ENCODE assay signal across 22 cellular contexts in the genomic region with DNA sequence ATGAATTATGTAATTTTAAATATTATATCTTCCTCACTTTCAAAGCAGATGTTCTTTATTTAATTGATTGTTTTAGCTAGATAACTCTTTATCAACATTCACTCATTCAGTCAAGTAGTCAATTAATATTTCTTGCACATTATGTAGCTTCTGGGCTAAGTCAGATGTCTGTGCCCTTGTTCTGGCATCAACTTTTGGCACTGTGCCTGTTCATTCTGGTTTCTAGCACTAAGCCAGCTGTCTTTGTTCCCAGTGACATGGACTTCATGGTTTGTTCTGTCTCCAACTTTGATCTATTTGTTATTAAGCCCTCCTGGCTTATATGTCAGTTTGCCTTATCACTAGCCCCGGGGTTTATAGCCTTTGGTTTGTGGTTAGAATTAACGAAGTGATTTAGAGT.
A peak's percentile ranks its signal among the peaks of the same experiment; 100 is the strongest.
DNase-seq lines count a peak whose midpoint lies in the region; FAIRE-seq and TF ChIP-seq lines count a peak whose summit lies in the region.
"Had no signal": no experiment of that assay in that cellular context is flagged by ENCODE, and none has a peak within 500 bp of the region (broad histone marks: within the 10 kb centered on the region; RNA-seq: fewer than 3 reads in every experiment).

No MANE protein-coding gene starts in this region.

- H2AFZ ChIP-seq in KMS-11 (ENCODE audit: low read depth) (no peak overlapping the region), hepatocyte (no peak overlapping the region)
- H2AFZ ChIP-seq: parathyroid adenoma had no signal

- H3K9me3 ChIP-seq in kidney (ENCODE audit: control insufficient read depth in 1 of 2, low read length in 2 of 2) = no peaks in the 10 kb centered on the region
- no peaks in the 10 kb centered on the region for H3K9me3 ChIP-seq in hepatocyte (ENCODE audit: low read depth)
- H3K9me3 ChIP-seq: colonic mucosa, spleen, upper lobe of right lung had no signal

- H3K4me3 ChIP-seq in KMS-11 (IDR thresholded peaks at IDR 0.05; ENCODE audit: insufficient read depth, low read depth, low read length) (no peak overlapping the region), kidney (ENCODE audit: low read length in 2 of 2) (no peak overlapping the region), hepatocyte (no peak overlapping the region)
- H3K4me3 ChIP-seq: colonic mucosa, spleen, upper lobe of right lung had no signal

- no peaks in the 10 kb centered on the region for H3K79me2 ChIP-seq in KMS-11 (ENCODE audit: insufficient read depth, low read depth)
- no peaks in the 10 kb centered on the region for H3K79me2 ChIP-seq in hepatocyte
- H3K79me2 ChIP-seq: parathyroid adenoma had no signal

- WGBS in hepatocyte (ENCODE audit: low lambda C conversion rate, missing lambda C conversion rate) = 27% methylated on average over 2 of the region's 2 CpGs

- H3K4me1 ChIP-seq in KMS-11 (ENCODE audit: low read depth, poor library complexity, severe bottlenecking) (peaks cover 20% of the 10 kb centered on the region), kidney (ENCODE audit: control insufficient read depth in 1 of 2, insufficient read depth in 1 of 2, low read depth in 1 of 2, low read length in 2 of 2) (no peaks in the 10 kb centered on the region), hepatocyte (ENCODE audit: insufficient read depth) (no peaks in the 10 kb centered on the region)
- H3K4me1 ChIP-seq: colonic mucosa, parathyroid adenoma, spleen, upper lobe of right lung had no signal

- no peaks in the 10 kb centered on the region for H3K9me2 ChIP-seq in hepatocyte (replicated peaks; ENCODE audit: insufficient read depth)

- H3K4me2 ChIP-seq in KMS-11 = peak overlapping the region; percentile 19; the same call in 1 of the 2 replicates
- H3K4me2 ChIP-seq in hepatocyte = no peak overlapping the region

- TF ChIP-seq CTCF in KMS-11 (conservative IDR thresholded peaks at IDR 0.05; ENCODE audit: low read depth, low read length) (no peak), kidney (IDR thresholded peaks at IDR 0.05; ENCODE audit: borderline replicate concordance, extremely low read depth, insufficient read depth) (no peak), hepatocyte (IDR thresholded peaks at IDR 0.05; ENCODE audit: poor library complexity) (no peak)

- DNase-seq in NCI-H1105 treated with DMSO at 0.1 percent for 48 hours (lab: John Stamatoyannopoulos, UW) = peak; percentile 51
- no peak for DNase-seq in NCI-H1105 (lab: John Stamatoyannopoulos, UW)
- DNase-seq in SHP77 treated with DMSO at 0.1 percent for 48 hours (lab: John Stamatoyannopoulos, UW) = peak; percentile 43
- DNase-seq in pons (ENCODE audit: low spot score) = peak; percentile 2
- no peak for DNase-seq in kidney
- DNase-seq in kidney glomerular epithelial cell (lab: John Stamatoyannopoulos, UW) = no peak
- DNase-seq in hepatocyte (ENCODE audit: low spot score) = no peak
- DNase-seq: colonic mucosa; hippocampal formation; islet precursor cell; mesendoderm; NCI-H146; NCI-H510A; spleen; stimulated activated CD4-positive, alpha-beta T cell treated with anti-CD3 and anti-CD28 coated beads, Interleukin-4, amount 100 ng/mL, for 4 hours; T1000; upper lobe of right lung had no signal

- H3K36me3 ChIP-seq in KMS-11 (ENCODE audit: insufficient read depth) (no peaks in the 10 kb centered on the region), kidney (ENCODE audit: control insufficient read depth in 1 of 2, insufficient read depth in 2 of 2, low read length in 2 of 2) (no peaks in the 10 kb centered on the region), hepatocyte (replicated peaks; ENCODE audit: insufficient read depth, low read depth) (no peaks in the 10 kb centered on the region)
- H3K36me3 ChIP-seq: colonic mucosa, spleen, upper lobe of right lung had no signal

- no peak overlapping the region for H3K27ac ChIP-seq in KMS-11
- no peak overlapping the region for H3K27ac ChIP-seq in kidney (ENCODE audit: low read depth in 2 of 2, low read length in 2 of 2)
- no peak overlapping the region for H3K27ac ChIP-seq in hepatocyte
- H3K27ac ChIP-seq: colonic mucosa, parathyroid adenoma, spleen, upper lobe of right lung had no signal

- H3K9ac ChIP-seq in KMS-11 (no peak overlapping the region), kidney (ENCODE audit: low read length in 2 of 2) (no peak overlapping the region)
- H3K9ac ChIP-seq: parathyroid adenoma had no signal

- H4K20me1 ChIP-seq in KMS-11 (ENCODE audit: insufficient read depth) (no peaks in the 10 kb centered on the region), hepatocyte (ENCODE audit: insufficient read depth, poor library complexity, severe bottlenecking) (no peaks in the 10 kb centered on the region)

- intact Hi-C loops in kidney (cut with DNase I) = no loop called here

- FAIRE-seq in kidney (lab: Jason Lieb, UNC) = no peak
- FAIRE-seq: GM12892, H1, HTR-8/SVneo had no signal

- H3K27me3 ChIP-seq in KMS-11 (ENCODE audit: insufficient read depth, low read depth) = no peaks in the 10 kb centered on the region
- H3K27me3 ChIP-seq in hepatocyte = no peaks in the 10 kb centered on the region
- H3K27me3 ChIP-seq: colonic mucosa, spleen, upper lobe of right lung had no signal

Comparison
In these comparisons a context has a peak if more than half of its experiments do, and no peak if none do; other contexts are left out.
1. DNase-seq: peak in NCI-H1105 treated with DMSO at 0.1 percent for 48 hours (single experiment), SHP77 treated with DMSO at 0.1 percent for 48 hours (single experiment) and pons (single experiment); none in NCI-H1105 (single experiment), kidney (single experiment), kidney glomerular epithelial cell (single experiment) and hepatocyte (single experiment).